In genomic region chr3:48400824-48401433, GRCh38 we compare ENCODE assay signal across 9 cellular contexts. TPM values are rescaled to one million over a fixed set of nuclear protein-coding genes. Genes with fewer than 3 reads are reported as not detected.
DNase-seq lines count a peak whose midpoint lies in the region; ATAC-seq and TF ChIP-seq lines count a peak whose summit lies in the region.
"Had no signal": no experiment of that assay in that cellular context is flagged by ENCODE, and none has a peak within 500 bp of the region (broad histone marks: within the 10 kb centered on the region; RNA-seq: fewer than 3 reads in every experiment).

No MANE protein-coding gene starts in this region.

- peak; percentile 95 for TF ChIP-seq CTCF in chondrocyte (IDR thresholded peaks at IDR 0.05)

- H3K27me3 Mint-ChIP-seq in chondrocyte (ENCODE audit: low read depth) = peaks cover under 1% of the 10 kb centered on the region

- H3K4me3 ChIP-seq in MG63 = no peak overlapping the region
- H3K4me3 ChIP-seq: BLaER1 treated with 17β-estradiol and CSF1 and Interleukin-3, amounts not matched to agents 10 nM and 100 nM had no signal

- H3K27ac Mint-ChIP-seq in chondrocyte (ENCODE audit: unreplicated experiment) = peak overlapping the region; percentile 84

- DNase-seq in NCI-H1694 treated with DMSO at 0.1 percent for 48 hours (lab: John Stamatoyannopoulos, UW) = peak; percentile 16
- no peak for DNase-seq in NCI-H1694 (lab: John Stamatoyannopoulos, UW)
- DNase-seq in NCI-H1092 (lab: John Stamatoyannopoulos, UW) = peak; percentile 21
- no peak for DNase-seq in chondrocyte (ENCODE audit: low spot score)
- DNase-seq in left kidney (ENCODE audit: low read depth, low spot score) = peak; percentile 90
- DNase-seq in stimulated activated CD4-positive, alpha-beta T cell treated with anti-CD3 and anti-CD28 coated beads, TNF-alpha, amount 100 ng/mL, for 1 hour (ENCODE audit: low read depth in 3 of 3, low spot score in 1 of 3) = peak; percentile 21 to 33 (median 30)
- no peak for DNase-seq in MG63

- H3K9me3 Mint-ChIP-seq in chondrocyte (ENCODE audit: low read depth) = no peaks in the 10 kb centered on the region

- H3K27me3 ChIP-seq in MG63 = no peaks in the 10 kb centered on the region
- H3K27me3 ChIP-seq: BLaER1 treated with 17β-estradiol and CSF1 and Interleukin-3, amounts not matched to agents 10 nM and 100 nM had no signal

- H3K36me3 Mint-ChIP-seq in chondrocyte (ENCODE audit: low read depth) = peaks cover 15% of the 10 kb centered on the region

- no peaks in the 10 kb centered on the region for H3K9me3 ChIP-seq in MG63
- H3K9me3 ChIP-seq: BLaER1 treated with 17β-estradiol and CSF1 and Interleukin-3, amounts not matched to agents 10 nM and 100 nM had no signal

- H3K36me3 ChIP-seq in MG63 = no peaks in the 10 kb centered on the region

- H3K4me3 Mint-ChIP-seq in chondrocyte (ENCODE audit: unreplicated experiment) = no peak overlapping the region

- H3K4me1 Mint-ChIP-seq in chondrocyte (ENCODE audit: low read depth) = peaks cover 27% of the 10 kb centered on the region

- peak; percentile 51 to 79 for ATAC-seq in activated CD4-positive, CD25-positive, alpha-beta regulatory T cell treated with anti-CD3 and anti-CD28 coated beads, Interleukin-2, amount 50 U/mL, for 24 hours

RNA-seq across cellular contexts. Expression of gene FBXW12, which starts 28.9 kb away (rescaled TPM):
- total RNA-seq in chondrocyte = not detected in 3 replicates
- total RNA-seq in MG63 (2014; rRNA removed; shearing (Covaris generic); ENCODE audit: low replicate concordance) = not detected in 2 replicates

RNA-seq across cellular contexts. Expression of gene PLXNB1, which starts 29.0 kb away (rescaled TPM):
- total RNA-seq in chondrocyte = 63.2 to 115 TPM (median 108 TPM) in 3 replicates
- total RNA-seq in MG63 (2014; rRNA removed; shearing (Covaris generic); ENCODE audit: low replicate concordance) = 1.6 and 7.0 TPM in 2 replicates

RNA-seq across cellular contexts. Expression of gene CCDC51, which starts 39.0 kb away (rescaled TPM):
- total RNA-seq in chondrocyte = 13.3 to 25.8 TPM (median 23.9 TPM) in 3 replicates
- total RNA-seq in MG63 (2014; rRNA removed; shearing (Covaris generic); ENCODE audit: low replicate concordance) = 26.9 and 28.6 TPM in 2 replicates

RNA-seq across cellular contexts. Expression of gene TMA7, which starts 39.1 kb away (rescaled TPM):
- 184 to 243 TPM (median 184 TPM) in 3 replicates for total RNA-seq in chondrocyte
- 316 and 348 TPM in 2 replicates for total RNA-seq in MG63 (2014; rRNA removed; shearing (Covaris generic); ENCODE audit: low replicate concordance)

RNA-seq across cellular contexts. Expression of gene ATRIP, which starts 45.6 kb away (rescaled TPM):
- total RNA-seq in chondrocyte = 8.7 to 10.7 TPM (median 8.8 TPM) in 3 replicates
- 6.8 and 25.3 TPM in 2 replicates for total RNA-seq in MG63 (2014; rRNA removed; shearing (Covaris generic); ENCODE audit: low replicate concordance)

Comparison
In these comparisons a context has a peak if more than half of its experiments do, and no peak if none do; other contexts are left out.
1. DNase-seq: peak in NCI-H1694 treated with DMSO at 0.1 percent for 48 hours (single experiment), NCI-H1092 (single experiment), left kidney (single experiment) and stimulated activated CD4-positive, alpha-beta T cell treated with anti-CD3 and anti-CD28 coated beads, TNF-alpha, amount 100 ng/mL, for 1 hour (3 of 3); none in NCI-H1694 (single experiment), chondrocyte (single experiment) and MG63 (single experiment).